In the genomic region with DNA sequence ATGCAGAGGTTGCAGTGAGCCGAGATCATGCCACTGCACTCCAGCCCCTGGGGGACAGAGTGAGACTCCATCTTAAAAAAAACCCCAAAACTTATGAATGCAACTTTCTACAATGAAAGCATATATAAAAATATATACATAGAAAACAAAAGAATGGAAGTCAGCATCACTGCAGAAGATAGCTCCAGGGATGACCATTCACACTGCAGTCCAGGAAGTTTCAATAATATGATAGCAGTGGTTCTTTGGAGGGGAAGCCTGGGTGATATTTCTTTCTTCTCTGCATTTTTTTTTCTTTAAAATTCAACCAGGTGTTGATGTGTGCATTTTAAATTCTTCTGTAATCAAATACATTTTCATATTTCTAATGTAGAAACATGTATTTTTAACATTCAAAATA, we compare ENCODE assay signal across 8 cellular contexts. TPM values are rescaled to one million over a fixed set of nuclear protein-coding genes. Genes with fewer than 3 reads are reported as not detected.
"Had no signal": no experiment of that assay in that cellular context is flagged by ENCODE, and none has a peak within 500 bp of the region (broad histone marks: within the 10 kb centered on the region; RNA-seq: fewer than 3 reads in every experiment).

No MANE protein-coding gene starts in this region.

- H3K27ac Mint-ChIP-seq: IgD-negative memory B cell had no signal

- DNase-seq: IMR-90, KBM-7, KG1 had no signal

- ATAC-seq: HepG2, K562 had no signal

- H3K36me3 Mint-ChIP-seq: IgD-negative memory B cell had no signal

- H3K27ac ChIP-seq: HL-60 had no signal

- H3K4me3 ChIP-seq: K562 had no signal

- H3K4me3 Mint-ChIP-seq: IgD-negative memory B cell had no signal

RNA-seq across cellular contexts. Expression of gene HLA-G, which starts 12.3 kb away (rescaled TPM):
- total RNA-seq: HT1080, IMR-90, K562 had no signal
- polyA plus RNA-seq: IMR-90 had no signal
